8 cellular contexts compared by ENCODE assay signal in the genomic region with DNA sequence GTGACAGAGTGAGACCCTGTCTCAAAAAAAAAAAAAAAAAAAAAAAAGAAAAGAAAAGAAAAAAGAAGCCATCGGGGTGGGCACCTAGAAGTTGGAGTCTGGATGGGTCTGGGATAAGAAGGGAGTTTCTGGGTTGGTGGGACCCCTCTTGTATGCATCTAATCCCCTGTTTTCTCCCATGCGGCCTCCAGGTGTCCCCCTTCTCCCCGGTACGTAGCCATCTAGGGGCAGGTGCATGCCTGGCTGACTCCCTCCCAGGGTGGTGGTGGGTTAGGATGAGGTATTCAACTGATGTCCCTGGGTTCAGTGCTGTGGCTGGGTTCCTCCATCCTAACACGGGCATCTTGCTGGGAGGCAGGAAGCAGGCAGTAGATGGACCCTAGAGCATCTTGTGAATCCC. TPM values are rescaled to one million over a fixed set of nuclear protein-coding genes. Genes with fewer than 3 reads are reported as not detected.
DNase-seq lines count a peak whose midpoint lies in the region; ATAC-seq and TF ChIP-seq lines count a peak whose summit lies in the region.

No MANE protein-coding gene starts in this region.

- peak; percentile 44 for DNase-seq in stimulated activated CD4-positive, alpha-beta T cell treated with anti-CD3 and anti-CD28 coated beads, Interleukin-1b, Interleukin-23, amount 100 ng/mL, for 48 hours
- no peak for DNase-seq in stimulated activated CD4-positive, alpha-beta T cell treated with anti-CD3 and anti-CD28 coated beads, Interleukin-2, amount 100 ng/mL, for 48 hours
- DNase-seq in astrocyte of the spinal cord (ENCODE audit: low read depth, low spot score) (no peak), osteoblast (ENCODE audit: insufficient read length, low spot score, missing footprints) (peak; percentile 67), tibial artery (no peak), NCI-H128 (lab: John Stamatoyannopoulos, UW; ENCODE audit: unreplicated experiment) (no peak)

- H2AFZ ChIP-seq in OCI-LY3 (ENCODE audit: low read depth, low read length) (no peak overlapping the region), osteoblast (ENCODE audit: low read length) (no peak overlapping the region)

- H3K4me1 ChIP-seq in OCI-LY3 (ENCODE audit: low read length) (peaks cover 23% of the 10 kb centered on the region), osteoblast (ENCODE audit: insufficient read depth, low read length) (peaks cover 28% of the 10 kb centered on the region), tibial artery (no peaks in the 10 kb centered on the region)

- no peak for ATAC-seq in HG03045 (IDR thresholded peaks at IDR 0.05; ENCODE audit: unreplicated experiment)

- in situ Hi-C loops in astrocyte of the spinal cord (cut with HindIII; ENCODE audit: low sequenced_read_pairs): no loop called here

- H4K20me1 ChIP-seq in OCI-LY3 (ENCODE audit: insufficient read depth, low read length): peaks cover 8% of the 10 kb centered on the region
- H4K20me1 ChIP-seq in osteoblast (ENCODE audit: insufficient read depth, low read length): no peaks in the 10 kb centered on the region

- no peak overlapping the region for H3K4me2 ChIP-seq in OCI-LY3 (ENCODE audit: low read length)
- no peak overlapping the region for H3K4me2 ChIP-seq in osteoblast (ENCODE audit: insufficient read depth, low read length)

- H3K4me3 ChIP-seq in OCI-LY3 (ENCODE audit: low read length) (no peak overlapping the region), astrocyte of the spinal cord (ENCODE audit: low read depth, low read length) (no peak overlapping the region), osteoblast (ENCODE audit: insufficient read depth, low read length) (no peak overlapping the region), tibial artery (no peak overlapping the region)

- no peak overlapping the region for H3K9ac ChIP-seq in OCI-LY3 (ENCODE audit: low read length)

- H3K27me3 ChIP-seq in OCI-LY3 (ENCODE audit: low read depth, low read length): no peaks in the 10 kb centered on the region
- no peaks in the 10 kb centered on the region for H3K27me3 ChIP-seq in osteoblast (ENCODE audit: insufficient read depth, low read length)
- peaks cover 0 to 59% of the 10 kb centered on the region in 2 donors for H3K27me3 ChIP-seq in tibial artery

- intact Hi-C loops in tibial artery (cut with DNase I; ENCODE audit: low total_unique reads): no loop called here

- peaks cover 14% of the 10 kb centered on the region for H3K36me3 ChIP-seq in OCI-LY3 (replicated peaks; ENCODE audit: low read depth, low read length)
- no peaks in the 10 kb centered on the region for H3K36me3 ChIP-seq in osteoblast (ENCODE audit: insufficient read depth, low read length)
- H3K36me3 ChIP-seq in tibial artery: no peaks in the 10 kb centered on the region

- H3K79me2 ChIP-seq in OCI-LY3 (ENCODE audit: low read length) (peaks cover 16% of the 10 kb centered on the region), osteoblast (ENCODE audit: insufficient read depth, low read length) (no peaks in the 10 kb centered on the region)

- TF ChIP-seq CTCF in OCI-LY3 (IDR thresholded peaks at IDR 0.05; ENCODE audit: low read depth, low read length) (peak; percentile 45), astrocyte of the spinal cord (IDR thresholded peaks at IDR 0.05; ENCODE audit: low read depth, low read length) (peak; percentile 42), osteoblast (IDR thresholded peaks at IDR 0.05; ENCODE audit: extremely low read depth, low read depth, low read length) (peak; percentile 14), tibial artery (IDR thresholded peaks at IDR 0.05) (no peak)

- H3K27ac ChIP-seq in OCI-LY3 (ENCODE audit: low read length) (no peak overlapping the region), osteoblast (ENCODE audit: low read depth, low read length) (no peak overlapping the region), tibial artery (no peak overlapping the region)

- H3K9me3 ChIP-seq in OCI-LY3 (ENCODE audit: insufficient read depth, low read length) (no peaks in the 10 kb centered on the region), osteoblast (ENCODE audit: low read depth, low read length) (no peaks in the 10 kb centered on the region), tibial artery (no peaks in the 10 kb centered on the region)

RNA-seq across cellular contexts. Expression of gene FMNL1, which starts 13.0 kb away (rescaled TPM):
- total RNA-seq in osteoblast: 2.7 and 3.6 TPM in 2 replicates

RNA-seq across cellular contexts. Expression of gene SPATA32, which starts 27.3 kb away (rescaled TPM):
- not detected in 2 replicates for total RNA-seq in osteoblast

Comparison
In these comparisons a context has a peak if more than half of its experiments do, and no peak if none do; other contexts are left out.
1. DNase-seq: peak in stimulated activated CD4-positive, alpha-beta T cell treated with anti-CD3 and anti-CD28 coated beads, Interleukin-1b, Interleukin-23, amount 100 ng/mL, for 48 hours (single experiment) and osteoblast (single experiment); none in stimulated activated CD4-positive, alpha-beta T cell treated with anti-CD3 and anti-CD28 coated beads, Interleukin-2, amount 100 ng/mL, for 48 hours (0 of 2), astrocyte of the spinal cord (single experiment), tibial artery (0 of 2) and NCI-H128 (single experiment).
2. CTCF ChIP-seq: peak in OCI-LY3 (single experiment), astrocyte of the spinal cord (single experiment) and osteoblast (single experiment); none in tibial artery (0 of 2).